ENCODE assay signal across 18 cellular contexts in the genomic region with DNA sequence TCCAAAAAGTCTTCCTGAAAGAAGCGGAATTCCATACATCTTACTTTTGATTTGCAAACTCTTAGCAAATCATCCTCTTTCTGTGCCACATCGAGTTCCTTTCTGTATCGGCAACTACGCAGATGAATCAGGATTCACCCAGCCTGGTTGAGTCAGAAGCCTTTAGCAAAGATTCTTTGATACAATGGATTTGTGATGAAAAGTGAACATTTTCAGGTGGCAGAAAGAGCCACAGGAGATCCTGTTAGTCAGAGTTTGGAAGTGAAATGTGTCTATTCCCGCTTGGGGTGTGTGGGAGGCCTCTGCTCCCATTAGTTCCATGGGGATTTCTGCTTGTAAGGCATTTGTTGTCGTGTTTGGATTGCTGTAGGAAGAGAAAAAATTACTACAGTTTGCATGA.
A peak's percentile ranks its signal among the peaks of the same experiment; 100 is the strongest.
DNase-seq lines count a peak whose midpoint lies in the region; ATAC-seq and TF ChIP-seq lines count a peak whose summit lies in the region.
"Had no signal": no experiment of that assay in that cellular context is flagged by ENCODE, and none has a peak within 500 bp of the region (broad histone marks: within the 10 kb centered on the region; RNA-seq: fewer than 3 reads in every experiment).

No MANE protein-coding gene starts in this region.

- no peak for TF ChIP-seq POLR2A in breast epithelium (IDR thresholded peaks at IDR 0.05)

- 73% methylated on average over 6 of the region's 6 CpGs for WGBS in mammary epithelial cell (ENCODE audit: low coverage, missing lambda C conversion rate)

- H3K4me3 ChIP-seq in mammary epithelial cell (replicated peaks in 1 of 3; ENCODE audit: insufficient read depth in 1 of 3, low read depth in 2 of 3, low read length in 3 of 3) (no peak overlapping the region), breast epithelium (no peak overlapping the region), osteoblast (ENCODE audit: insufficient read depth, low read length) (no peak overlapping the region)

- H3K27ac Mint-ChIP-seq in T-helper 17 cell, result no peak overlapping the region
- H3K27ac Mint-ChIP-seq: H9 had no signal

- H3K27me3 Mint-ChIP-seq in T-helper 17 cell, result no peaks in the 10 kb centered on the region

- ATAC-seq in foreskin keratinocyte, result peak; percentile 83
- no peak for ATAC-seq in T-helper 17 cell
- no peak for ATAC-seq in GM18870 (IDR thresholded peaks at IDR 0.05; ENCODE audit: unreplicated experiment)

- H3K27me3 ChIP-seq in mammary epithelial cell (ENCODE audit: insufficient read depth, low read length) (no peaks in the 10 kb centered on the region), breast epithelium (no peaks in the 10 kb centered on the region), foreskin keratinocyte (no peaks in the 10 kb centered on the region), osteoblast (ENCODE audit: insufficient read depth, low read length) (no peaks in the 10 kb centered on the region)

- H3K79me2 ChIP-seq in mammary epithelial cell (ENCODE audit: insufficient read depth, low read length) (peaks cover 28% of the 10 kb centered on the region), osteoblast (ENCODE audit: insufficient read depth, low read length) (no peaks in the 10 kb centered on the region)

- no peak for DNase-seq in mammary epithelial cell
- no peak for DNase-seq in breast epithelium (ENCODE audit: low spot score in 2 of 2)
- DNase-seq in NCI-H226, result peak; percentile 55
- DNase-seq in foreskin keratinocyte, result peak; percentile 84 to 91
- DNase-seq in osteoblast (ENCODE audit: insufficient read length, low spot score, missing footprints), result no peak
- no peak for DNase-seq in NCI-H1694 treated with DMSO at 0.1 percent for 48 hours (lab: John Stamatoyannopoulos, UW)
- DNase-seq in T-helper 17 cell, result no peak
- DNase-seq: C1 segment of cervical spinal cord; H9; KBM-7; NCI-H1048; NCI-H146; NCI-H345; NCI-H526 treated with DMSO at 0.1 percent for 48 hours; NK-92 treated with Interleukin-12 subunit alpha and Interleukin-12 subunit beta, amount 100 ng/mL, for 24 hours; OCI-M1 had no signal

- no peaks in the 10 kb centered on the region for H3K36me3 Mint-ChIP-seq in T-helper 17 cell (ENCODE audit: low read depth)

- dilution Hi-C loops in mammary epithelial cell (cut with HindIII; ENCODE audit: low sequenced_read_pairs), result no loop called here

- H3K4me2 ChIP-seq in mammary epithelial cell (ENCODE audit: insufficient read depth, low read depth, low read length) (peak overlapping the region; percentile 21), osteoblast (ENCODE audit: insufficient read depth, low read length) (peak overlapping the region; percentile 47)

- H3K4me1 Mint-ChIP-seq in T-helper 17 cell, result no peaks in the 10 kb centered on the region
- H3K4me1 Mint-ChIP-seq: H9 had no signal

- no peak overlapping the region for H3K27ac ChIP-seq in mammary epithelial cell (ENCODE audit: insufficient read depth, low read depth, low read length)
- no peak overlapping the region for H3K27ac ChIP-seq in breast epithelium
- no peak overlapping the region for H3K27ac ChIP-seq in foreskin keratinocyte
- H3K27ac ChIP-seq in osteoblast (ENCODE audit: low read depth, low read length), result peak overlapping the region; percentile 61
- H3K27ac ChIP-seq: 22Rv1 had no signal

- H3K36me3 ChIP-seq in mammary epithelial cell (ENCODE audit: insufficient read depth, low read length), result no peaks in the 10 kb centered on the region
- no peaks in the 10 kb centered on the region for H3K36me3 ChIP-seq in breast epithelium
- no peaks in the 10 kb centered on the region for H3K36me3 ChIP-seq in osteoblast (ENCODE audit: insufficient read depth, low read length)

- H3K4me1 ChIP-seq in mammary epithelial cell (ENCODE audit: insufficient read depth, low read length) (peaks cover 18% of the 10 kb centered on the region), breast epithelium (no peaks in the 10 kb centered on the region), foreskin keratinocyte (peaks cover 9% of the 10 kb centered on the region), osteoblast (ENCODE audit: insufficient read depth, low read length) (peaks cover 12% of the 10 kb centered on the region)

- H3K4me3 Mint-ChIP-seq in T-helper 17 cell, result no peak overlapping the region
- H3K4me3 Mint-ChIP-seq: H9 had no signal

- H3K9me3 ChIP-seq in mammary epithelial cell (replicated peaks; ENCODE audit: insufficient read depth, low read length) (no peaks in the 10 kb centered on the region), breast epithelium (no peaks in the 10 kb centered on the region), osteoblast (ENCODE audit: low read depth, low read length) (no peaks in the 10 kb centered on the region), T-helper 17 cell (ENCODE audit: control insufficient read depth, low read length, poor library complexity, severe bottlenecking) (no peaks in the 10 kb centered on the region)

- CTCF ChIA-PET in mammary epithelial cell (lab: Charles Lee; ENCODE audit: low non-redundant PET), result no interaction called here

- no peak overlapping the region for H3K9ac ChIP-seq in mammary epithelial cell (ENCODE audit: insufficient read depth, low read length)

- in situ Hi-C loops in mammary epithelial cell (cut with MboI; ENCODE audit: low sequenced_read_pairs in 2 of 2), result loop anchor here in 1 of 2 donors (10.0 kb wide), 2 partner anchors 115 to 215 kb away; no protein-coding TSS in a partner anchor

- TF ChIP-seq CTCF in mammary epithelial cell (conservative IDR thresholded peaks at IDR 0.05 in 1 of 2, IDR thresholded peaks at IDR 0.05 in 1 of 2; ENCODE audit: extremely low read depth in 1 of 2, insufficient read depth in 1 of 2, low read depth in 1 of 2, low read length in 2 of 2), result no peak
- no peak for TF ChIP-seq CTCF in breast epithelium (IDR thresholded peaks at IDR 0.05)
- no peak for TF ChIP-seq CTCF in foreskin keratinocyte (conservative IDR thresholded peaks at IDR 0.05)
- no peak for TF ChIP-seq CTCF in osteoblast (IDR thresholded peaks at IDR 0.05; ENCODE audit: extremely low read depth, low read depth, low read length)

- no TSS peak for BruUV-seq in mammary epithelial cell (replicated peaks; lab: Mats Ljungman, UMichigan)

- H2AFZ ChIP-seq in mammary epithelial cell (ENCODE audit: low read depth, low read length) (peak overlapping the region; percentile 3), osteoblast (ENCODE audit: low read length) (no peak overlapping the region)

- H4K20me1 ChIP-seq in mammary epithelial cell (ENCODE audit: insufficient read depth, low read length) (no peaks in the 10 kb centered on the region), osteoblast (ENCODE audit: insufficient read depth, low read length) (no peaks in the 10 kb centered on the region)

- intact Hi-C loops in mammary epithelial cell (cut with micrococcal nuclease), result loop anchor here (10.0 kb wide), 2 partner anchors 185 to 215 kb away; no protein-coding TSS in a partner anchor
- intact Hi-C loops in breast epithelium (cut with DNase I; ENCODE audit: low total_unique reads), result no loop called here

Comparison
In these comparisons a context has a peak if more than half of its experiments do, and no peak if none do; other contexts are left out.
1. DNase-seq: peak in NCI-H226 (single experiment) and foreskin keratinocyte (2 of 2); none in mammary epithelial cell (single experiment), breast epithelium (0 of 2), osteoblast (single experiment), NCI-H1694 treated with DMSO at 0.1 percent for 48 hours (single experiment) and T-helper 17 cell (0 of 3).